ENCODE assay signal across 8 cellular contexts in genomic region chr19:10960314-10961072, GRCh38. TPM values are rescaled to one million over a fixed set of nuclear protein-coding genes. Genes with fewer than 3 reads are reported as not detected.
DNase-seq lines count a peak whose midpoint lies in the region; ATAC-seq and TF ChIP-seq lines count a peak whose summit lies in the region.

Gene SMARCA4 (plus strand): TSS chr19:10961030. CDS start chr19:10984152, 23,122 bp downstream.

- H3K4me3 Mint-ChIP-seq in immature natural killer cell, result peak within 1 kb of the TSS; percentile 89 to 92 (median 91)

- peak; percentile 81 for ATAC-seq in HG03280 (IDR thresholded peaks at IDR 0.05; ENCODE audit: unreplicated experiment)

- H3K27ac Mint-ChIP-seq in immature natural killer cell, result peak within 1 kb of the TSS; percentile 82 to 92 (median 92)

- peak; percentile 96 for TF ChIP-seq POLR2A in GM18951 (IDR thresholded peaks at IDR 0.05; ENCODE audit: extremely low read depth, insufficient read depth, insufficient read length)

- POLR2A ChIA-PET in AG04450 (lab: Yijun Ruan, JAX), result interaction anchor here (0.6 to 1.8 kb wide), 3 partner anchors 11 to 24 kb away, joined by 3 to 5 read pairs (median 4); no protein-coding TSS in a partner anchor

- H3K4me1 Mint-ChIP-seq in immature natural killer cell, result peaks cover 36 to 42% of the 10 kb centered on the region in 2 donors

- H3K27me3 Mint-ChIP-seq in immature natural killer cell (ENCODE audit: low read depth in 3 of 3), result peaks cover 19 to 30% (median 20%) of the 10 kb centered on the region in 3 donors

- peak; percentile 87 for DNase-seq in AG04450 (ENCODE audit: low read depth, low spot score)
- peak; percentile 90 for DNase-seq in NCI-H345 treated with DMSO at 0.1 percent for 48 hours (lab: John Stamatoyannopoulos, UW; ENCODE audit: unreplicated experiment)
- DNase-seq in activated CD4-positive, CD25-positive, alpha-beta regulatory T cell (lab: John Stamatoyannopoulos, UW), result peak; percentile 92 to 99 (median 97)
- peak in 60 of 61 donors; percentile 28 to 97 (median 90) for DNase-seq in caudate nucleus (lab: John Stamatoyannopoulos, UW)
- peak; percentile 99 to 100 (median 99) for DNase-seq in immature natural killer cell
- DNase-seq in smooth muscle cell of the brain vasculature (ENCODE audit: low read depth, low spot score), result peak; percentile 96

- in situ Hi-C loops in GM18951 (cut with MboI; ENCODE audit: low sequenced_read_pairs, unreplicated experiment), result no loop called here

- peak within 1 kb of the TSS; percentile 52 for H3K27ac ChIP-seq in AG04450 (ENCODE audit: low read depth, low read length)
- H3K27ac ChIP-seq in caudate nucleus (ENCODE audit: low read depth, low read length), result peak within 1 kb of the TSS; percentile 93

- CTCF ChIA-PET in AG04450 (lab: Charles Lee), result interaction anchor here (1.0 to 4.3 kb wide), 2 partner anchors 19 to 24 kb away, joined by 3 to 12 read pairs; no protein-coding TSS in a partner anchor

- no peaks in the 10 kb centered on the region for H3K27me3 ChIP-seq in AG04450 (ENCODE audit: control insufficient read depth, insufficient read depth, low read length)

- no peaks in the 10 kb centered on the region for H3K9me3 ChIP-seq in AG04450 (ENCODE audit: control insufficient read depth, insufficient read depth, low read length)

- TF ChIP-seq CTCF in AG04450 (IDR thresholded peaks at IDR 0.05; ENCODE audit: low read depth, low read length), result no peak

- no peaks in the 10 kb centered on the region for H3K36me3 Mint-ChIP-seq in immature natural killer cell

- peak within 1 kb of the TSS; percentile 86 for H3K4me3 ChIP-seq in AG04450 (ENCODE audit: low read depth, low read length)

- H3K9me3 Mint-ChIP-seq in immature natural killer cell, result no peaks in the 10 kb centered on the region

RNA-seq across cellular contexts. Expression of gene SMARCA4, which starts in this region (rescaled TPM):
- polyA plus RNA-seq in AG04450 (2011; rRNA removed) (41.6 and 63.5 TPM in 2 replicates), immature natural killer cell (10 to 100 TPM in 1 of 3 donors, 1 to 10 TPM in 2; 1.7 to 23.8 (median 6.6) TPM)
- polyA minus RNA-seq in AG04450 (2011; rRNA and poly(A)+ RNA removed), result 120 and 164 TPM in 2 replicates

Comparison
In these comparisons a context has a peak if more than half of its experiments do, and no peak if none do; other contexts are left out.
1. Peak in every context shown above with its lines: DNase-seq, ATAC-seq, H3K4me3 ChIP-seq and H3K27ac ChIP-seq.